In genomic region chr17:2251098-2251497, GRCh38 we compare ENCODE assay signal across 18 cellular contexts. TPM values are rescaled to one million over a fixed set of nuclear protein-coding genes. Genes with fewer than 3 reads are reported as not detected.
DNase-seq lines count a peak whose midpoint lies in the region; ATAC-seq and TF ChIP-seq lines count a peak whose summit lies in the region.
"Had no signal": no experiment of that assay in that cellular context is flagged by ENCODE, and none has a peak within 500 bp of the region (broad histone marks: within the 10 kb centered on the region; RNA-seq: fewer than 3 reads in every experiment).

No MANE protein-coding gene starts in this region.

- H3K4me3 Mint-ChIP-seq in CD4-positive, CD25-positive, alpha-beta regulatory T cell, result peak overlapping the region in 1 of 4 donors; percentile 76
- no peak overlapping the region for H3K4me3 Mint-ChIP-seq in activated CD8-positive, alpha-beta T cell treated with anti-CD3 and anti-CD28 coated beads for 36 hours
- H3K4me3 Mint-ChIP-seq in immature natural killer cell, result peak overlapping the region in 2 of 5 donors; percentile 4 to 37
- H3K4me3 Mint-ChIP-seq: naive B cell had no signal

- peaks cover 38% of the 10 kb centered on the region for H3K36me3 Mint-ChIP-seq in CD4-positive, CD25-positive, alpha-beta regulatory T cell
- peaks cover 61% of the 10 kb centered on the region for H3K36me3 Mint-ChIP-seq in activated CD8-positive, alpha-beta T cell treated with anti-CD3 and anti-CD28 coated beads for 36 hours (ENCODE audit: low read depth)
- peaks cover 15 to 35% (median 17%) of the 10 kb centered on the region in 3 donors for H3K36me3 Mint-ChIP-seq in immature natural killer cell

- H3K27ac Mint-ChIP-seq in CD4-positive, CD25-positive, alpha-beta regulatory T cell, result peak overlapping the region in 2 of 3 donors; percentile 32 to 56
- H3K27ac Mint-ChIP-seq in activated CD8-positive, alpha-beta T cell treated with anti-CD3 and anti-CD28 coated beads for 36 hours, result peak overlapping the region; percentile 87
- peak overlapping the region; percentile 72 to 95 (median 80) for H3K27ac Mint-ChIP-seq in immature natural killer cell
- H3K27ac Mint-ChIP-seq: naive B cell had no signal

- H3K4me1 ChIP-seq in CD4-positive, CD25-positive, alpha-beta regulatory T cell (ENCODE audit: control insufficient read depth, insufficient read depth, low read length, poor library complexity, severe bottlenecking), result peaks cover 13% of the 10 kb centered on the region
- H3K4me1 ChIP-seq: vagina had no signal

- CTCF ChIA-PET in activated CD8-positive, alpha-beta T cell treated with anti-CD3 and anti-CD28 coated beads for 36 hours (lab: Charles Lee), result interaction anchor here (0.9 to 11.7 kb wide), 3 partner anchors 9 to 194 kb away, joined by 3 to 239 read pairs (median 4); partner anchors contain the start of gene HIC1

- POLR2A ChIA-PET in activated CD8-positive, alpha-beta T cell treated with anti-CD3 and anti-CD28 coated beads for 36 hours (lab: Charles Lee), result interaction anchor here (1.1 to 7.4 kb wide), 2 partner anchors 14 to 21 kb away, joined by 3 to 107 read pairs; no protein-coding TSS in a partner anchor

- TF ChIP-seq CTCF in activated CD8-positive, alpha-beta T cell treated with anti-CD3 and anti-CD28 coated beads for 36 hours (IDR thresholded peaks at IDR 0.05), result no peak

- no peak overlapping the region for H3K4me3 ChIP-seq in CD4-positive, CD25-positive, alpha-beta regulatory T cell (ENCODE audit: low read depth, low read length)
- H3K4me3 ChIP-seq: K562, lung, vagina had no signal

- peaks cover 24% of the 10 kb centered on the region for H3K36me3 ChIP-seq in CD4-positive, CD25-positive, alpha-beta regulatory T cell (ENCODE audit: control insufficient read depth, insufficient read depth, low read length)

- H3K9me3 ChIP-seq in CD4-positive, CD25-positive, alpha-beta regulatory T cell (ENCODE audit: control insufficient read depth in 2 of 2, low read length in 2 of 2), result no peaks in the 10 kb centered on the region
- H3K9me3 ChIP-seq: vagina had no signal

- H3K27me3 Mint-ChIP-seq in CD4-positive, CD25-positive, alpha-beta regulatory T cell, result no peaks in the 10 kb centered on the region
- no peaks in the 10 kb centered on the region for H3K27me3 Mint-ChIP-seq in activated CD8-positive, alpha-beta T cell treated with anti-CD3 and anti-CD28 coated beads for 36 hours
- peaks cover 0 to 2% (median 0%) of the 10 kb centered on the region in 3 donors for H3K27me3 Mint-ChIP-seq in immature natural killer cell (ENCODE audit: low read depth in 3 of 3)
- H3K27me3 Mint-ChIP-seq: naive B cell had no signal

- H3K4me1 Mint-ChIP-seq in CD4-positive, CD25-positive, alpha-beta regulatory T cell, result peaks cover 13 to 31% (median 24%) of the 10 kb centered on the region in 4 donors
- peaks cover 69% of the 10 kb centered on the region for H3K4me1 Mint-ChIP-seq in activated CD8-positive, alpha-beta T cell treated with anti-CD3 and anti-CD28 coated beads for 36 hours (ENCODE audit: low read depth)
- peaks cover 43 to 50% of the 10 kb centered on the region in 2 donors for H3K4me1 Mint-ChIP-seq in immature natural killer cell
- H3K4me1 Mint-ChIP-seq: naive B cell had no signal

- H3K9me3 Mint-ChIP-seq in CD4-positive, CD25-positive, alpha-beta regulatory T cell, result no peaks in the 10 kb centered on the region
- peaks cover 4% of the 10 kb centered on the region for H3K9me3 Mint-ChIP-seq in activated CD8-positive, alpha-beta T cell treated with anti-CD3 and anti-CD28 coated beads for 36 hours
- H3K9me3 Mint-ChIP-seq in immature natural killer cell, result no peaks in the 10 kb centered on the region

- ATAC-seq in CD4-positive, CD25-positive, alpha-beta regulatory T cell (ENCODE audit: low read depth in 2 of 2), result no peak
- ATAC-seq in activated CD8-positive, alpha-beta T cell treated with anti-CD3 and anti-CD28 coated beads for 36 hours, result no peak
- ATAC-seq in HG03159 (IDR thresholded peaks at IDR 0.05; ENCODE audit: unreplicated experiment), result no peak
- ATAC-seq: K562 had no signal

- peak; percentile 23 for DNase-seq in A172 (ENCODE audit: low spot score)
- no peak for DNase-seq in CD4-positive, CD25-positive, alpha-beta regulatory T cell
- no peak for DNase-seq in activated CD8-positive, alpha-beta T cell treated with anti-CD3 and anti-CD28 coated beads for 36 hours
- no peak for DNase-seq in immature natural killer cell
- DNase-seq in islet precursor cell, result no peak
- DNase-seq in posterior vena cava (ENCODE audit: low spot score), result no peak
- DNase-seq: GF-D8; HCEC 1CT; naive B cell; NCI-H2081; NCI-H510A treated with DMSO at 0.1 percent for 48 hours; posterior cingulate gyrus; stimulated activated CD4-positive, alpha-beta T cell treated with anti-CD3 and anti-CD28 coated beads, Interleukin-2, amount 100 ng/mL, for 48 hours had no signal

- H3K27me3 ChIP-seq in CD4-positive, CD25-positive, alpha-beta regulatory T cell (ENCODE audit: control insufficient read depth, insufficient read depth, low read length), result no peaks in the 10 kb centered on the region
- H3K27me3 ChIP-seq: vagina had no signal

- intact Hi-C loops in activated CD8-positive, alpha-beta T cell treated with anti-CD3 and anti-CD28 coated beads for 36 hours (cut with micrococcal nuclease), result loop anchor here (5.0 kb wide), 1 partner anchor 86 kb away; the partner anchor contains the start of genes SGSM2 and TSR1
- intact Hi-C loops in posterior vena cava (cut with DNase I), result loop anchor here (2.0 kb wide), 2 partner anchors 18 to 28 kb away; no protein-coding TSS in a partner anchor

- no peak overlapping the region for H3K27ac ChIP-seq in CD4-positive, CD25-positive, alpha-beta regulatory T cell (ENCODE audit: insufficient read depth, low read length, poor library complexity, severe bottlenecking)
- H3K27ac ChIP-seq: HL-60, vagina had no signal

RNA-seq across cellular contexts. Expression of gene SMG6, which starts 52.5 kb away (rescaled TPM):
- 15.1 and 21.4 TPM in 2 replicates for total RNA-seq in A172 (2014; rRNA removed; shearing (Covaris generic))
- 42.9 TPM for total RNA-seq in CD4-positive, CD25-positive, alpha-beta regulatory T cell
- 1 to 10 TPM; 3.3 to 5.1 (median 4.7) TPM for polyA plus RNA-seq in CD4-positive, CD25-positive, alpha-beta regulatory T cell
- 10 to 100 TPM; 39.6 to 40.4 TPM for total RNA-seq in activated CD8-positive, alpha-beta T cell treated with anti-CD3 and anti-CD28 coated beads for 36 hours
- polyA plus RNA-seq in immature natural killer cell, result 1 to 10 TPM; 1.6 to 9.8 (median 4.7) TPM
- total RNA-seq in posterior vena cava, result 10 to 100 TPM; 36.2 to 43.8 TPM

RNA-seq across cellular contexts. Expression of gene SRR, which starts 52.7 kb away (rescaled TPM):
- total RNA-seq in A172 (2014; rRNA removed; shearing (Covaris generic)), result 13.6 and 41.2 TPM in 2 replicates
- 2.9 TPM for total RNA-seq in CD4-positive, CD25-positive, alpha-beta regulatory T cell
- 1 to 10 TPM; 4.2 to 9.2 (median 8.5) TPM for polyA plus RNA-seq in CD4-positive, CD25-positive, alpha-beta regulatory T cell
- total RNA-seq in activated CD8-positive, alpha-beta T cell treated with anti-CD3 and anti-CD28 coated beads for 36 hours, result 10 to 100 TPM in 1 of 2 experiments, 1 to 10 TPM in 1; 9.6 to 12.7 TPM
- polyA plus RNA-seq in immature natural killer cell, result 10 to 100 TPM in 1 of 3 donors, 1 to 10 TPM in 2; 6.6 to 13.9 (median 8.6) TPM
- total RNA-seq in posterior vena cava, result 10 to 100 TPM in 1 of 2 donors, 1 to 10 TPM in 1; 7.4 to 10.9 TPM
